ENCODE assay signal across 20 cellular contexts in genomic region chr5:72388652-72389051, GRCh38.
DNase-seq lines count a peak whose midpoint lies in the region; ATAC-seq lines count a peak whose summit lies in the region.
"Had no signal": no experiment of that assay in that cellular context is flagged by ENCODE, and none has a peak within 500 bp of the region (broad histone marks: within the 10 kb centered on the region; RNA-seq: fewer than 3 reads in every experiment).

No MANE protein-coding gene starts in this region.

- H2BK15ac ChIP-seq in mesenchymal stem cell (ENCODE audit: low read depth, poor library complexity, severe bottlenecking), result no peak overlapping the region

- ATAC-seq in left cardiac atrium (peak; percentile 44 to 75), Right ventricle myocardium inferior (no peak), aorta (ENCODE audit: low FRiP score) (no peak), GM21447 (IDR thresholded peaks at IDR 0.05; ENCODE audit: unreplicated experiment) (no peak)

- H3K23ac ChIP-seq in mesenchymal stem cell (ENCODE audit: low read length in 2 of 2), result no peak overlapping the region

- peak overlapping the region; percentile 90 for H2BK5ac ChIP-seq in mesenchymal stem cell (ENCODE audit: low read depth, low read length, poor library complexity, severe bottlenecking)

- peak overlapping the region; percentile 78 for H3K9ac ChIP-seq in mesenchymal stem cell (ENCODE audit: low read length)

- H3K4me3 ChIP-seq in mesenchymal stem cell (ENCODE audit: insufficient read depth in 1 of 2, low read depth in 1 of 2, low read length in 2 of 2) (no peak overlapping the region), aorta (ENCODE audit: low read length in 2 of 2) (no peak overlapping the region)
- H3K4me3 ChIP-seq: esophagus squamous epithelium, HAP-1, suprapubic skin had no signal

- H3K4me1 ChIP-seq in mesenchymal stem cell (ENCODE audit: control insufficient read depth, insufficient read depth, low read depth, low read length) (peaks cover 4% of the 10 kb centered on the region), aorta (ENCODE audit: control insufficient read depth in 1 of 2, insufficient read depth in 2 of 2, low read length in 2 of 2) (peaks cover 2 to 12% of the 10 kb centered on the region in 2 donors)
- H3K4me1 ChIP-seq: HAP-1 had no signal

- H2BK12ac ChIP-seq in mesenchymal stem cell (ENCODE audit: low read length in 2 of 2), result no peak overlapping the region

- no peak overlapping the region for H3K4me2 ChIP-seq in mesenchymal stem cell (ENCODE audit: low read length, poor library complexity, severe bottlenecking)

- peak overlapping the region in 1 of 2 experiments; percentile 85 for H3K18ac ChIP-seq in mesenchymal stem cell (ENCODE audit: low read depth in 1 of 2, low read length in 2 of 2)

- H4K91ac ChIP-seq in mesenchymal stem cell (ENCODE audit: low read length), result peak overlapping the region; percentile 68

- intact Hi-C loops in left cardiac atrium (cut with DNase I), result no loop called here
- intact Hi-C loops in Right ventricle myocardium inferior (cut with DNase I), result no loop called here
- intact Hi-C loops in aorta (cut with DNase I), result no loop called here

- H3K27ac ChIP-seq in epithelial cell of prostate (peak overlapping the region; percentile 85), mesenchymal stem cell (ENCODE audit: low read length, poor library complexity, severe bottlenecking) (peak overlapping the region; percentile 74), aorta (ENCODE audit: low read depth in 1 of 2, low read length in 2 of 2) (no peak overlapping the region)
- H3K27ac ChIP-seq: esophagus squamous epithelium, suprapubic skin had no signal

- WGBS in mesenchymal stem cell, result 96% methylated on average over 8 of the region's 8 CpGs
- WGBS in aorta, 2 donors, result 54 to 62% methylated on average over 8 of the region's 8 CpGs

- no peaks in the 10 kb centered on the region for H3K79me1 ChIP-seq in mesenchymal stem cell (replicated peaks; ENCODE audit: low read length, poor library complexity, severe bottlenecking)

- peak overlapping the region; percentile 92 for H2AK5ac ChIP-seq in mesenchymal stem cell (ENCODE audit: low read length, severe bottlenecking)

- H3K9me3 ChIP-seq in mesenchymal stem cell (ENCODE audit: control insufficient read depth, low read length) (no peaks in the 10 kb centered on the region), aorta (ENCODE audit: control insufficient read depth, low read length) (no peaks in the 10 kb centered on the region)
- H3K9me3 ChIP-seq: esophagus squamous epithelium, HAP-1, suprapubic skin had no signal

- H3K4ac ChIP-seq in mesenchymal stem cell (ENCODE audit: low read depth in 1 of 2, low read length in 2 of 2), result peak overlapping the region in 1 of 2 experiments; percentile 78

- no peaks in the 10 kb centered on the region for H3K36me3 ChIP-seq in mesenchymal stem cell (ENCODE audit: control insufficient read depth in 1 of 2, insufficient read depth in 2 of 2, low read depth in 1 of 2, low read length in 2 of 2)
- H3K36me3 ChIP-seq in aorta (ENCODE audit: control insufficient read depth in 1 of 2, insufficient read depth in 2 of 2, low read length in 1 of 2), result no peaks in the 10 kb centered on the region
- H3K36me3 ChIP-seq: esophagus squamous epithelium, HAP-1, suprapubic skin had no signal

- no peak overlapping the region for H3K14ac ChIP-seq in mesenchymal stem cell (ENCODE audit: low read length in 2 of 2)

- H4K8ac ChIP-seq in mesenchymal stem cell (ENCODE audit: low read length), result no peak overlapping the region

- H2AFZ ChIP-seq in mesenchymal stem cell (ENCODE audit: low read depth, low read length), result no peak overlapping the region

- H3K27me3 ChIP-seq in mesenchymal stem cell (ENCODE audit: control insufficient read depth in 1 of 2, insufficient read depth in 1 of 2, low read length in 2 of 2), result no peaks in the 10 kb centered on the region
- no peaks in the 10 kb centered on the region for H3K27me3 ChIP-seq in aorta (ENCODE audit: control insufficient read depth in 1 of 2, insufficient read depth in 2 of 2, low read length in 1 of 2)
- H3K27me3 ChIP-seq: esophagus squamous epithelium, suprapubic skin had no signal

- DNase-seq in left cardiac atrium, result peak; percentile 38
- DNase-seq in Right ventricle myocardium inferior (ENCODE audit: missing footprints), result no peak
- DNase-seq in epithelial cell of prostate (ENCODE audit: low read depth, low spot score), result no peak
- no peak for DNase-seq in mesenchymal stem cell
- peak; percentile 52 to 81 for DNase-seq in aorta
- no peak for DNase-seq in D341Med (ENCODE audit: low spot score)
- DNase-seq in Kasumi-1 (lab: John Stamatoyannopoulos, UW), result no peak
- DNase-seq: activated CD4-positive, alpha-beta T cell treated with anti-CD3 and anti-CD28 coated beads, Interleukin-2, amount 10 ng/mL, durations not matched to agents 24 days and 14 days; activated CD8-positive, alpha-beta memory T cell treated with anti-CD3 and anti-CD28 coated beads, Interleukin-2, amount 50 U/mL, for 4 hours; activated gamma-delta T cell treated with Interleukin-2 at 50 U/mL for 16 hours; central memory CD4-positive, alpha-beta T cell; DMS153; esophagus squamous epithelium; hippocampal formation; islet precursor cell; MM.1S; NCI-H774 had no signal

- H2BK120ac ChIP-seq in mesenchymal stem cell (ENCODE audit: low read depth, low read length), result no peak overlapping the region

Comparison
In these comparisons a context has a peak if more than half of its experiments do, and no peak if none do; other contexts are left out.
1. ATAC-seq: peak in left cardiac atrium (2 of 2); none in Right ventricle myocardium inferior (single experiment), aorta (single experiment) and GM21447 (single experiment).
2. DNase-seq: peak in left cardiac atrium (single experiment) and aorta (2 of 2); none in Right ventricle myocardium inferior (single experiment), epithelial cell of prostate (single experiment), mesenchymal stem cell (single experiment), D341Med (single experiment) and Kasumi-1 (0 of 2).
3. H3K27ac ChIP-seq: peak in epithelial cell of prostate (single experiment) and mesenchymal stem cell (single experiment); none in aorta (0 of 2).